Comparison of ENCODE assay signal across 1 cellular context in the genomic region with DNA sequence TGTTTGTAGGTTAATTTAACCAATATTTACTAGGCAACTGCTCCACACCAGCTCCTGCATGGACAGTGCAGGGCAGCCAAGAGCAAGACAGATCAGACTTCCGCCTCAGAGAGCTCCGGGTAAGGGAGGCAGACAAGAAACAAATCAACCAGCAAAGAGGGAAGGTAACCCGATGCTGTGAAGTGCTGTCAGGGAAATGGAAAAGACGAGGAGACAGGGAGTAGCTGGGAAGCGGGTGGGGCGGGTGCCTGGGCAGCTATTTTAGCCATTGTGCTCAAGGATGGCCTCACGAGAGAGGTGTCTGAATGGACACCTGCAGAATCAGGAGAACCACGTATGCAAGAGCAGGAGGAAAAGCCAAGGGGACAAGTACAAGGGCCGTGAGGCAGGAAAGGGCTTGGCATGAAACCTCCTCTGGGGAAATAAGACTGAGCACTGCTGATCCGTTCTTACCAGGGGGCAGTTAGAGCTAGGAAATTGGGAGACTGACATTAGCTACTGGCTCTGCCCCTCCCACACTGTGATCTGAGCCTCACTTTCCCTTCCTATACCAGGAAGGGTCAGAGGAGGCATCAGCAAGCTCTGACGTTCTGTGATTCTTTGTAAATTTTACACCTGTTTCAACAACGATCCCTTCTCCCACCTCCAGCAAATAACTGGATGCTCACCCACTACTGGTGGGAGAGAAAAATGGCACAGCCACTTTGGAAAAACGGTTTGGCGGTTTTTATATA.
TF ChIP-seq lines count a peak whose summit lies in the region.

No MANE protein-coding gene starts in this region.

TF ChIP-seq in WTC11, 78 proteins besides CTCF, POLR2A, EP300 and RAD21 (continued from another document):
- TF ChIP-seq, protein P1, sequence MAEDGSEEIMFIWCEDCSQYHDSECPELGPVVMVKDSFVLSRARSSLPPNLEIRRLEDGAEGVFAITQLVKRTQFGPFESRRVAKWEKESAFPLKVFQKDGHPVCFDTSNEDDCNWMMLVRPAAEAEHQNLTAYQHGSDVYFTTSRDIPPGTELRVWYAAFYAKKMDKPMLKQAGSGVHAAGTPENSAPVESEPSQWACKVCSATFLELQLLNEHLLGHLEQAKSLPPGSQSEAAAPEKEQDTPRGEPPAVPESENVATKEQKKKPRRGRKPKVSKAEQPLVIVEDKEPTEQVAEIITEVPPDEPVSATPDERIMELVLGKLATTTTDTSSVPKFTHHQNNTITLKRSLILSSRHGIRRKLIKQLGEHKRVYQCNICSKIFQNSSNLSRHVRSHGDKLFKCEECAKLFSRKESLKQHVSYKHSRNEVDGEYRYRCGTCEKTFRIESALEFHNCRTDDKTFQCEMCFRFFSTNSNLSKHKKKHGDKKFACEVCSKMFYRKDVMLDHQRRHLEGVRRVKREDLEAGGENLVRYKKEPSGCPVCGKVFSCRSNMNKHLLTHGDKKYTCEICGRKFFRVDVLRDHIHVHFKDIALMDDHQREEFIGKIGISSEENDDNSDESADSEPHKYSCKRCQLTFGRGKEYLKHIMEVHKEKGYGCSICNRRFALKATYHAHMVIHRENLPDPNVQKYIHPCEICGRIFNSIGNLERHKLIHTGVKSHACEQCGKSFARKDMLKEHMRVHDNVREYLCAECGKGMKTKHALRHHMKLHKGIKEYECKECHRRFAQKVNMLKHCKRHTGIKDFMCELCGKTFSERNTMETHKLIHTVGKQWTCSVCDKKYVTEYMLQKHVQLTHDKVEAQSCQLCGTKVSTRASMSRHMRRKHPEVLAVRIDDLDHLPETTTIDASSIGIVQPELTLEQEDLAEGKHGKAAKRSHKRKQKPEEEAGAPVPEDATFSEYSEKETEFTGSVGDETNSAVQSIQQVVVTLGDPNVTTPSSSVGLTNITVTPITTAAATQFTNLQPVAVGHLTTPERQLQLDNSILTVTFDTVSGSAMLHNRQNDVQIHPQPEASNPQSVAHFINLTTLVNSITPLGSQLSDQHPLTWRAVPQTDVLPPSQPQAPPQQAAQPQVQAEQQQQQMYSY (CRISPR knock-in tag; IDR thresholded peaks at IDR 0.05): peak; percentile 55
